ENCODE assay signal across 13 cellular contexts in genomic region chr15:83927704-83928391, GRCh38.
DNase-seq lines count a peak whose midpoint lies in the region; ATAC-seq lines count a peak whose summit lies in the region.
"Had no signal": no experiment of that assay in that cellular context is flagged by ENCODE, and none has a peak within 500 bp of the region (broad histone marks: within the 10 kb centered on the region; RNA-seq: fewer than 3 reads in every experiment).

No MANE protein-coding gene starts in this region.

- no peak overlapping the region for H4K8ac ChIP-seq in mesendoderm (ENCODE audit: low read depth, low read length)

- no peak for DNase-seq in activated CD8-positive, alpha-beta memory T cell treated with anti-CD3 and anti-CD28 coated beads, Interleukin-2, amount 10 ng/mL, durations not matched to agents 7 days and 5 days
- DNase-seq in activated CD8-positive, alpha-beta memory T cell treated with anti-CD3 and anti-CD28 coated beads, Interleukin-2, amount 50 U/mL, for 4 hours = no peak
- no peak for DNase-seq in activated T-helper 1 cell treated with anti-CD3 and anti-CD28 coated beads, Interleukin-12 subunit alpha, Interleukin-12 subunit beta, Interleukin-2, Interleukin-4 antibody, amounts not matched to agents 30 ng/mL and 10 ng/mL and 1 ng/mL, durations not matched to agents 14 hours and 24 hours and 36 hours (ENCODE audit: low spot score)
- DNase-seq in mesendoderm = no peak
- no peak for DNase-seq in NCI-H774 (lab: John Stamatoyannopoulos, UW)
- DNase-seq: ACHN, H9, NCI-H226 had no signal

- H4K5ac ChIP-seq in mesendoderm (ENCODE audit: low read length) = no peak overlapping the region

- peaks cover 1% of the 10 kb centered on the region for H3K36me3 Mint-ChIP-seq in activated CD8-positive, alpha-beta memory T cell treated with anti-CD3 and anti-CD28 coated beads, Interleukin-2, amount 10 ng/mL, durations not matched to agents 7 days and 5 days
- H3K36me3 Mint-ChIP-seq in activated T-helper 1 cell treated with anti-CD3 and anti-CD28 coated beads, Interleukin-12 subunit alpha, Interleukin-12 subunit beta, Interleukin-2, Interleukin-4 antibody, amounts not matched to agents 30 ng/mL and 10 ng/mL and 1 ng/mL, durations not matched to agents 14 hours and 24 hours and 36 hours (ENCODE audit: low read depth) = peaks cover under 1% of the 10 kb centered on the region

- intact Hi-C loops in activated T-helper 1 cell treated with anti-CD3 and anti-CD28 coated beads, Interleukin-12 subunit alpha, Interleukin-12 subunit beta, Interleukin-2, Interleukin-4 antibody, amounts not matched to agents 30 ng/mL and 10 ng/mL and 1 ng/mL, durations not matched to agents 14 hours and 24 hours and 36 hours (cut with micrococcal nuclease) = loop anchor here (2.0 to 10.0 kb wide), 4 partner anchors 13 to 1867 kb away; partner anchors contain the start of genes HDGFL3 and KLHL25

- H3K27ac ChIP-seq in mesendoderm (ENCODE audit: low read depth, low read length) = no peak overlapping the region

- no peaks in the 10 kb centered on the region for H3K79me2 ChIP-seq in mesendoderm (ENCODE audit: control insufficient read depth, insufficient read depth, low read length)

- no peaks in the 10 kb centered on the region for H3K36me3 ChIP-seq in mesendoderm (ENCODE audit: control insufficient read depth, insufficient read depth, low read length)

- no peak overlapping the region for H3K9ac ChIP-seq in mesendoderm (ENCODE audit: low read length)

- H3K23ac ChIP-seq in mesendoderm (ENCODE audit: low read length) = no peak overlapping the region

- H2BK5ac ChIP-seq in mesendoderm (ENCODE audit: low read length) = no peak overlapping the region

- no peak overlapping the region for H3K18ac ChIP-seq in mesendoderm (ENCODE audit: low read length)

- CTCF ChIA-PET in activated CD8-positive, alpha-beta memory T cell treated with anti-CD3 and anti-CD28 coated beads, Interleukin-2, amount 10 ng/mL, durations not matched to agents 7 days and 5 days (lab: Charles Lee) = no interaction called here

- no peaks in the 10 kb centered on the region for H3K4me1 ChIP-seq in mesendoderm (ENCODE audit: control insufficient read depth, low read depth, low read length)

- H3K79me1 ChIP-seq in mesendoderm (ENCODE audit: low read length) = no peaks in the 10 kb centered on the region

- no peaks in the 10 kb centered on the region for H3K27me3 ChIP-seq in mesendoderm (ENCODE audit: insufficient read depth, low read length, poor library complexity)
- H3K27me3 ChIP-seq: ascending aorta had no signal

- no peak overlapping the region for H3K56ac ChIP-seq in mesendoderm (ENCODE audit: low read length)

- peaks cover 22% of the 10 kb centered on the region for H3K4me1 Mint-ChIP-seq in activated CD8-positive, alpha-beta memory T cell treated with anti-CD3 and anti-CD28 coated beads, Interleukin-2, amount 10 ng/mL, durations not matched to agents 7 days and 5 days
- H3K4me1 Mint-ChIP-seq in activated T-helper 1 cell treated with anti-CD3 and anti-CD28 coated beads, Interleukin-12 subunit alpha, Interleukin-12 subunit beta, Interleukin-2, Interleukin-4 antibody, amounts not matched to agents 30 ng/mL and 10 ng/mL and 1 ng/mL, durations not matched to agents 14 hours and 24 hours and 36 hours (ENCODE audit: low read depth) = peaks cover 20% of the 10 kb centered on the region

- WGBS in mesendoderm (ENCODE audit: extremely low coverage, insufficient coverage, low lambda C conversion rate) = no CpG with 5 or more reads among the region's 2 CpGs

- H3K9me3 Mint-ChIP-seq in activated CD8-positive, alpha-beta memory T cell treated with anti-CD3 and anti-CD28 coated beads, Interleukin-2, amount 10 ng/mL, durations not matched to agents 7 days and 5 days (ENCODE audit: low read depth) = peaks cover under 1% of the 10 kb centered on the region
- peaks cover 7% of the 10 kb centered on the region for H3K9me3 Mint-ChIP-seq in activated T-helper 1 cell treated with anti-CD3 and anti-CD28 coated beads, Interleukin-12 subunit alpha, Interleukin-12 subunit beta, Interleukin-2, Interleukin-4 antibody, amounts not matched to agents 30 ng/mL and 10 ng/mL and 1 ng/mL, durations not matched to agents 14 hours and 24 hours and 36 hours

- H3K4me2 ChIP-seq in mesendoderm (ENCODE audit: low read length) = no peak overlapping the region

- no peak overlapping the region for H2AK5ac ChIP-seq in mesendoderm (ENCODE audit: low read length)

- no peak overlapping the region for H3K4me3 Mint-ChIP-seq in activated CD8-positive, alpha-beta memory T cell treated with anti-CD3 and anti-CD28 coated beads, Interleukin-2, amount 10 ng/mL, durations not matched to agents 7 days and 5 days
- H3K4me3 Mint-ChIP-seq in activated T-helper 1 cell treated with anti-CD3 and anti-CD28 coated beads, Interleukin-12 subunit alpha, Interleukin-12 subunit beta, Interleukin-2, Interleukin-4 antibody, amounts not matched to agents 30 ng/mL and 10 ng/mL and 1 ng/mL, durations not matched to agents 14 hours and 24 hours and 36 hours = peak overlapping the region; percentile 1
- H3K4me3 Mint-ChIP-seq: H9 had no signal

- peak; percentile 29 for ATAC-seq in activated CD8-positive, alpha-beta memory T cell treated with anti-CD3 and anti-CD28 coated beads, Interleukin-2, amount 10 ng/mL, durations not matched to agents 7 days and 5 days
- ATAC-seq in GM21447 (IDR thresholded peaks at IDR 0.05; ENCODE audit: unreplicated experiment) (peak; percentile 45), HG03064 (IDR thresholded peaks at IDR 0.05; ENCODE audit: low read depth, unreplicated experiment) (peak; percentile 47), GM18520 (IDR thresholded peaks at IDR 0.05; ENCODE audit: unreplicated experiment) (no peak)
- ATAC-seq: Right ventricle myocardium inferior had no signal

- H3K27me3 Mint-ChIP-seq in activated CD8-positive, alpha-beta memory T cell treated with anti-CD3 and anti-CD28 coated beads, Interleukin-2, amount 10 ng/mL, durations not matched to agents 7 days and 5 days = peaks cover 9% of the 10 kb centered on the region
- peaks cover 3% of the 10 kb centered on the region for H3K27me3 Mint-ChIP-seq in activated T-helper 1 cell treated with anti-CD3 and anti-CD28 coated beads, Interleukin-12 subunit alpha, Interleukin-12 subunit beta, Interleukin-2, Interleukin-4 antibody, amounts not matched to agents 30 ng/mL and 10 ng/mL and 1 ng/mL, durations not matched to agents 14 hours and 24 hours and 36 hours (ENCODE audit: insufficient read depth)

- H2BK15ac ChIP-seq in mesendoderm (replicated peaks; ENCODE audit: low read depth) = no peak overlapping the region

- no peak overlapping the region for H3K4me3 ChIP-seq in mesendoderm (ENCODE audit: low read length)
- H3K4me3 ChIP-seq: ascending aorta had no signal

- peak overlapping the region; percentile 88 for H3K27ac Mint-ChIP-seq in activated CD8-positive, alpha-beta memory T cell treated with anti-CD3 and anti-CD28 coated beads, Interleukin-2, amount 10 ng/mL, durations not matched to agents 7 days and 5 days
- peak overlapping the region; percentile 88 for H3K27ac Mint-ChIP-seq in activated T-helper 1 cell treated with anti-CD3 and anti-CD28 coated beads, Interleukin-12 subunit alpha, Interleukin-12 subunit beta, Interleukin-2, Interleukin-4 antibody, amounts not matched to agents 30 ng/mL and 10 ng/mL and 1 ng/mL, durations not matched to agents 14 hours and 24 hours and 36 hours
- H3K27ac Mint-ChIP-seq: H9 had no signal

- H2BK120ac ChIP-seq in mesendoderm (ENCODE audit: low read depth, low read length) = no peak overlapping the region

- no peak overlapping the region for H3K4ac ChIP-seq in mesendoderm (ENCODE audit: low read depth, low read length)
